19 cellular contexts compared by ENCODE assay signal in the genomic region with DNA sequence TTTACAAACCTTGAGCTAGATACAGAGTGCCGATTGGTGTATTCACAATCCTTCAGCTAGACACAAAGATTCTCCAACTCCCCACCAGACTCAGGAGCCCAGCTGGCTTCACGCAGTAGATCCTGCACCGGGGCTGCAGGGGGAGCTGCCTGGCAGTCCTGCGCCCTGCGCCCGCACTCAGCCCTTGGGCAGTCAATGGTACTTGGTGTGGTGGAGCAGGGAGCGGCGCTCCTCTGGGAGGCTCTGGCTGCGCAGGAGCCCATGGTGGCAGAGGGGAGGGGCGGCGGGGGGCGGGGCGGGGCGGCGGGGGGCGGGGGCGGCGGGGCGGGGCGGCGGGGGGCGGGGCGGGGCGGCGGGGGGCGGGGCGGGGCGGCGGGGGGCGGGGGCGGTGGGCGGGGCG.
DNase-seq lines count a peak whose midpoint lies in the region; ATAC-seq and TF ChIP-seq lines count a peak whose summit lies in the region.
"Had no signal": no experiment of that assay in that cellular context is flagged by ENCODE, and none has a peak within 500 bp of the region (broad histone marks: within the 10 kb centered on the region; RNA-seq: fewer than 3 reads in every experiment).

No MANE protein-coding gene starts in this region.

- peak; percentile 32 for DNase-seq in DMS53 (lab: John Stamatoyannopoulos, UW)
- DNase-seq in DMS53 treated with DMSO at 0.1 percent for 48 hours (lab: John Stamatoyannopoulos, UW; ENCODE audit: unreplicated experiment): no peak
- DNase-seq in stimulated activated naive CD8-positive, alpha-beta T cell treated with anti-CD3 and anti-CD28 coated beads, Interleukin-15, amount 100 ng/mL, for 72 hours: no peak
- DNase-seq in stimulated activated naive CD8-positive, alpha-beta T cell treated with anti-CD3 and anti-CD28 coated beads, Interleukin-15, Interleukin-2, amounts not matched to agents 100 U/mL and 50 U/mL, for 24 hours: no peak
- DNase-seq in endodermal cell: no peak
- peak; percentile 24 for DNase-seq in testis
- no peak for DNase-seq in immature natural killer cell
- no peak for DNase-seq in HCEC 1CT
- DNase-seq: AML-193; Caco-2; CD4-positive, alpha-beta T cell; DMS79 treated with DMSO at 0.1 percent for 48 hours; EL had no signal

- ATAC-seq in stimulated activated naive CD8-positive, alpha-beta T cell treated with anti-CD3 and anti-CD28 coated beads, Interleukin-15, amount 100 ng/mL, for 72 hours: peak; percentile 69
- no peak for ATAC-seq in stimulated activated naive CD8-positive, alpha-beta T cell treated with anti-CD3 and anti-CD28 coated beads, Interleukin-15, Interleukin-2, amounts not matched to agents 100 U/mL and 50 U/mL, for 24 hours
- ATAC-seq: A549 had no signal

- intact Hi-C loops in testis (cut with DNase I; ENCODE audit: low total_unique reads): no loop called here

- 75% methylated on average over 17 of the region's 33 CpGs; no CpG with 5 or more reads in 1 of the 2 experiments for WGBS in endodermal cell (ENCODE audit: insufficient coverage in 1 of 2, insufficient read length in 1 of 2), 2 experiments
- 82% methylated on average over 8 of the region's 33 CpGs; no CpG with 5 or more reads in 1 of the 2 donors for WGBS in testis, 2 donors

- H3K4me1 ChIP-seq in endodermal cell (ENCODE audit: control insufficient read depth, insufficient read depth, low read length) (no peaks in the 10 kb centered on the region), testis (no peaks in the 10 kb centered on the region)
- H3K4me1 ChIP-seq: A549, Caco-2, HAP-1 had no signal

- no peak overlapping the region for H3K9ac ChIP-seq in endodermal cell (ENCODE audit: extremely low read depth, low read length, poor library complexity, severe bottlenecking)

- peaks cover 4 to 7% of the 10 kb centered on the region in 2 donors for H3K9me3 Mint-ChIP-seq in stimulated activated naive CD8-positive, alpha-beta T cell treated with anti-CD3 and anti-CD28 coated beads, Interleukin-15, amount 100 ng/mL, for 72 hours
- H3K9me3 Mint-ChIP-seq in endodermal cell (peaks cover 40% of the 10 kb centered on the region), immature natural killer cell (peaks cover 6 to 45% (median 15%) of the 10 kb centered on the region in 6 donors)
- H3K9me3 Mint-ChIP-seq: CD4-positive, alpha-beta T cell had no signal

- H3K27ac ChIP-seq in endodermal cell (ENCODE audit: low read depth, low read length): no peak overlapping the region
- H3K27ac ChIP-seq in testis: no peak overlapping the region
- H3K27ac ChIP-seq: 22Rv1, A549, C4-2B, HL-60 had no signal

- H3K27me3 Mint-ChIP-seq in stimulated activated naive CD8-positive, alpha-beta T cell treated with anti-CD3 and anti-CD28 coated beads, Interleukin-15, amount 100 ng/mL, for 72 hours: no peaks in the 10 kb centered on the region
- H3K27me3 Mint-ChIP-seq in endodermal cell (ENCODE audit: insufficient read depth) (no peaks in the 10 kb centered on the region), immature natural killer cell (ENCODE audit: low read depth in 3 of 3) (peaks cover 0 to 2% (median 0%) of the 10 kb centered on the region in 3 donors)
- H3K27me3 Mint-ChIP-seq: IgD-negative memory B cell had no signal

- no peak overlapping the region for H3K4me3 Mint-ChIP-seq in stimulated activated naive CD8-positive, alpha-beta T cell treated with anti-CD3 and anti-CD28 coated beads, Interleukin-15, amount 100 ng/mL, for 72 hours
- H3K4me3 Mint-ChIP-seq in endodermal cell: peak overlapping the region; percentile 49
- H3K4me3 Mint-ChIP-seq in immature natural killer cell: no peak overlapping the region
- H3K4me3 Mint-ChIP-seq: CD4-positive, alpha-beta T cell; IgD-negative memory B cell had no signal

- no peaks in the 10 kb centered on the region for H3K27me3 ChIP-seq in endodermal cell (ENCODE audit: control insufficient read depth, insufficient read depth, low read length, poor library complexity, severe bottlenecking)
- no peaks in the 10 kb centered on the region for H3K27me3 ChIP-seq in testis

- peaks cover 11% of the 10 kb centered on the region for H3K36me3 Mint-ChIP-seq in endodermal cell (ENCODE audit: low read depth)
- H3K36me3 Mint-ChIP-seq in immature natural killer cell: no peaks in the 10 kb centered on the region
- H3K36me3 Mint-ChIP-seq: IgD-negative memory B cell had no signal

- peaks cover 52% of the 10 kb centered on the region for H3K9me3 ChIP-seq in endodermal cell (ENCODE audit: control insufficient read depth, low read length)
- no peaks in the 10 kb centered on the region for H3K9me3 ChIP-seq in testis
- H3K9me3 ChIP-seq: A549, Caco-2, HAP-1 had no signal

- no peak for TF ChIP-seq CTCF in endodermal cell (conservative IDR thresholded peaks at IDR 0.05)
- no peak for TF ChIP-seq CTCF in testis (IDR thresholded peaks at IDR 0.05)

- no peak for TF ChIP-seq POLR2A in testis (IDR thresholded peaks at IDR 0.05)

- H3K4me3 ChIP-seq in endodermal cell (ENCODE audit: low read length) (no peak overlapping the region), testis (peak overlapping the region; percentile 15 to 34)
- H3K4me3 ChIP-seq: A549, HAP-1 had no signal

- H3K36me3 ChIP-seq in endodermal cell (ENCODE audit: control insufficient read depth, insufficient read depth, low read length): no peaks in the 10 kb centered on the region
- H3K36me3 ChIP-seq in testis (ENCODE audit: low read depth, missing control alignments): no peaks in the 10 kb centered on the region
- H3K36me3 ChIP-seq: HAP-1 had no signal

- no peaks in the 10 kb centered on the region for H3K4me1 Mint-ChIP-seq in stimulated activated naive CD8-positive, alpha-beta T cell treated with anti-CD3 and anti-CD28 coated beads, Interleukin-15, amount 100 ng/mL, for 72 hours
- H3K4me1 Mint-ChIP-seq in endodermal cell (peaks cover 19% of the 10 kb centered on the region), immature natural killer cell (no peaks in the 10 kb centered on the region)
- H3K4me1 Mint-ChIP-seq: IgD-negative memory B cell had no signal

- no peak overlapping the region for H3K27ac Mint-ChIP-seq in stimulated activated naive CD8-positive, alpha-beta T cell treated with anti-CD3 and anti-CD28 coated beads, Interleukin-15, amount 100 ng/mL, for 72 hours
- H3K27ac Mint-ChIP-seq in endodermal cell (no peak overlapping the region), immature natural killer cell (no peak overlapping the region)
- H3K27ac Mint-ChIP-seq: CD4-positive, alpha-beta T cell had no signal

Comparison
In these comparisons a context has a peak if more than half of its experiments do, and no peak if none do; other contexts are left out.
1. DNase-seq: peak in DMS53 (single experiment) and testis (single experiment); none in DMS53 treated with DMSO at 0.1 percent for 48 hours (single experiment), stimulated activated naive CD8-positive, alpha-beta T cell treated with anti-CD3 and anti-CD28 coated beads, Interleukin-15, amount 100 ng/mL, for 72 hours (0 of 2), stimulated activated naive CD8-positive, alpha-beta T cell treated with anti-CD3 and anti-CD28 coated beads, Interleukin-15, Interleukin-2, amounts not matched to agents 100 U/mL and 50 U/mL, for 24 hours (single experiment), endodermal cell (single experiment), immature natural killer cell (0 of 3) and HCEC 1CT (single experiment).